In genomic region chr18:3089579-3089978, GRCh38 we compare ENCODE assay signal across 18 cellular contexts.
"Had no signal": no experiment of that assay in that cellular context is flagged by ENCODE, and none has a peak within 500 bp of the region (broad histone marks: within the 10 kb centered on the region; RNA-seq: fewer than 3 reads in every experiment).

No MANE protein-coding gene starts in this region.

- H3K36me3 Mint-ChIP-seq: WTC11 had no signal

- H3K27ac Mint-ChIP-seq: activated CD4-positive, alpha-beta memory T cell treated with anti-CD3 and anti-CD28 coated beads, Interleukin-2, amount 10 ng/mL, durations not matched to agents 7 days and 5 days; stimulated activated naive CD8-positive, alpha-beta T cell treated with anti-CD3 and anti-CD28 coated beads, Interleukin-15, amount 100 ng/mL, for 72 hours; WTC11 had no signal

- H3K9me3 ChIP-seq: psoas muscle, spleen, upper lobe of right lung had no signal

- FAIRE-seq: keratinocyte, TTC549 had no signal

- H3K27me3 ChIP-seq: spleen, upper lobe of right lung had no signal

- H3K4me3 Mint-ChIP-seq: activated CD4-positive, alpha-beta memory T cell treated with anti-CD3 and anti-CD28 coated beads, Interleukin-2, amount 10 ng/mL, durations not matched to agents 7 days and 5 days; activated T-cell treated with anti-CD3 and anti-CD28 coated beads, Interleukin-2, amount 50 U/mL, for 4 hours; stimulated activated naive CD8-positive, alpha-beta T cell treated with anti-CD3 and anti-CD28 coated beads, Interleukin-15, amount 100 ng/mL, for 72 hours; WTC11 had no signal

- H3K27ac ChIP-seq: psoas muscle, spleen, upper lobe of right lung had no signal

- H3K4me1 ChIP-seq: psoas muscle, upper lobe of right lung had no signal

- H3K36me3 ChIP-seq: spleen, upper lobe of right lung had no signal

- ATAC-seq: activated T-cell treated with anti-CD3 and anti-CD28 coated beads, Interleukin-2, amount 50 U/mL, for 4 hours; esophagus mucosa; left ventricle myocardium superior; psoas muscle; sciatic nerve; stimulated activated naive CD8-positive, alpha-beta T cell treated with anti-CD3 and anti-CD28 coated beads, Interleukin-15, amount 100 ng/mL, for 72 hours; upper lobe of right lung; WTC11 had no signal

- DNase-seq: activated CD4-positive, alpha-beta memory T cell treated with anti-CD3 and anti-CD28 coated beads, Interleukin-2, amount 10 ng/mL, durations not matched to agents 7 days and 5 days; activated CD4-positive, alpha-beta T cell treated with anti-CD3 and anti-CD28 coated beads for 4 hours; activated effector memory CD4-positive, alpha-beta T cell treated with Interleukin-2 at 50 U/mL for 16 hours; activated naive CD4-positive, alpha-beta T cell treated with anti-CD3 and anti-CD28 coated beads, Interleukin-2, amount 50 U/mL, for 16 hours; activated T-cell treated with anti-CD3 and anti-CD28 coated beads, Interleukin-2, amount 50 U/mL, for 4 hours; hippocampal formation; left ventricle myocardium superior; mesendoderm; psoas muscle; spleen; stimulated activated naive CD8-positive, alpha-beta T cell treated with anti-CD3 and anti-CD28 coated beads, Interleukin-15, amount 100 ng/mL, for 72 hours; T-helper 2 cell; upper lobe of right lung had no signal

- H3K27me3 Mint-ChIP-seq: activated CD4-positive, alpha-beta memory T cell treated with anti-CD3 and anti-CD28 coated beads, Interleukin-2, amount 10 ng/mL, durations not matched to agents 7 days and 5 days; stimulated activated naive CD8-positive, alpha-beta T cell treated with anti-CD3 and anti-CD28 coated beads, Interleukin-15, amount 100 ng/mL, for 72 hours had no signal

- H3K9me3 Mint-ChIP-seq: activated CD4-positive, alpha-beta memory T cell treated with anti-CD3 and anti-CD28 coated beads, Interleukin-2, amount 10 ng/mL, durations not matched to agents 7 days and 5 days; activated T-cell treated with anti-CD3 and anti-CD28 coated beads, Interleukin-2, amount 50 U/mL, for 4 hours; stimulated activated naive CD8-positive, alpha-beta T cell treated with anti-CD3 and anti-CD28 coated beads, Interleukin-15, amount 100 ng/mL, for 72 hours; WTC11 had no signal

- H3K4me3 ChIP-seq: psoas muscle, spleen, upper lobe of right lung had no signal
